Comparison of ENCODE assay signal across 8 cellular contexts in genomic region chr18:58998421-58999203, GRCh38.
DNase-seq lines count a peak whose midpoint lies in the region; ATAC-seq lines count a peak whose summit lies in the region.

No MANE protein-coding gene starts in this region.

- DNase-seq in Daoy (ENCODE audit: low read depth) (peak; percentile 65), cerebellar cortex (ENCODE audit: low spot score) (peak; percentile 94), myocyte (ENCODE audit: low read depth) (peak; percentile 89), NCI-H187 treated with DMSO at 0.1 percent for 48 hours (lab: John Stamatoyannopoulos, UW) (no peak), UCSD-AML1 (lab: John Stamatoyannopoulos, UW; ENCODE audit: unreplicated experiment) (no peak), T1000 (lab: John Stamatoyannopoulos, UW) (no peak), mucosa of gallbladder (ENCODE audit: low spot score) (no peak)

- peak; percentile 61 for ATAC-seq in HG03520 (IDR thresholded peaks at IDR 0.05; ENCODE audit: unreplicated experiment)

Comparison
In these comparisons a context has a peak if more than half of its experiments do, and no peak if none do; other contexts are left out.
1. DNase-seq: peak in Daoy (single experiment), cerebellar cortex (single experiment) and myocyte (single experiment); none in NCI-H187 treated with DMSO at 0.1 percent for 48 hours (single experiment), UCSD-AML1 (single experiment), T1000 (single experiment) and mucosa of gallbladder (single experiment).